31 cellular contexts compared by ENCODE assay signal in genomic region chr11:74905326-74905725, GRCh38. TPM values are rescaled to one million over a fixed set of nuclear protein-coding genes. Genes with fewer than 3 reads are reported as not detected.
DNase-seq lines count a peak whose midpoint lies in the region; ATAC-seq and TF ChIP-seq lines count a peak whose summit lies in the region.
"Had no signal": no experiment of that assay in that cellular context is flagged by ENCODE, and none has a peak within 500 bp of the region (broad histone marks: within the 10 kb centered on the region; RNA-seq: fewer than 3 reads in every experiment).

No MANE protein-coding gene starts in this region.

- H3K36me3 ChIP-seq in heart right ventricle, result peaks cover 0 to 82% (median 8%) of the 10 kb centered on the region in 9 donors

- H3K4me3 ChIP-seq in heart right ventricle, result peak overlapping the region in 2 of 10 donors; percentile 1 to 8
- H3K4me3 ChIP-seq: lower lobe of right lung, mucosa of descending colon, pancreas had no signal

- ATAC-seq in Right ventricle myocardium superior (ENCODE audit: poor library complexity), result peak; percentile 27
- ATAC-seq in activated T-helper 17 cell treated with anti-CD3 and anti-CD28 coated beads, Interleukin-2, amount 50 U/mL, for 72 hours (replicated peaks), result no peak
- ATAC-seq in heart right ventricle, result peak in 6 of 8 donors; percentile 27 to 75 (median 58)
- ATAC-seq in stimulated activated effector memory CD8-positive, alpha-beta T cell treated with anti-CD3 and anti-CD28 coated beads, Interleukin-12 subunit alpha, Interleukin-12 subunit beta, amount 100 ng/mL, for 72 hours, result no peak
- no peak for ATAC-seq in HG03280 (IDR thresholded peaks at IDR 0.05; ENCODE audit: unreplicated experiment)
- ATAC-seq in HG02798 (IDR thresholded peaks at IDR 0.05; ENCODE audit: poor library complexity, unreplicated experiment), result no peak
- ATAC-seq: lower lobe of right lung, mucosa of descending colon, pancreas, PC-3 had no signal

- DNase-seq in Right ventricle myocardium superior (no peak), cardiac septum (ENCODE audit: low spot score) (no peak), heart right ventricle (no peak), NCI-H2029 treated with DMSO at 0.1 percent for 48 hours (lab: John Stamatoyannopoulos, UW) (no peak)
- no peak for DNase-seq in stimulated activated effector memory CD8-positive, alpha-beta T cell treated with anti-CD3 and anti-CD28 coated beads, Interleukin-12 subunit alpha, Interleukin-12 subunit beta, amount 100 ng/mL, for 72 hours (ENCODE audit: low spot score in 2 of 2)
- DNase-seq: activated CD4-positive, alpha-beta T cell treated with anti-CD3 and anti-CD28 coated beads, Interleukin-2, amount 50 U/mL, for 1 hour; Caco-2; DMS79; GDM1; glutamatergic neuron; kidney; lower lobe of right lung; mucosa of descending colon; NCI-H1048; NCI-H1694 treated with DMSO at 0.1 percent for 48 hours; NCI-H2171; NCI-H510A; pancreas; PC-3; SHP77; stimulated activated CD4-positive, alpha-beta T cell treated with anti-CD3 and anti-CD28 coated beads, Interleukin-2, amount 100 ng/mL, for 48 hours; T-helper 9 cell; WERI-Rb-1 had no signal

- TF ChIP-seq CTCF in heart right ventricle (IDR thresholded peaks at IDR 0.05), result no peak

- H3K9me3 ChIP-seq in heart right ventricle, result peaks cover 0 to 24% (median 17%) of the 10 kb centered on the region in 11 donors
- H3K9me3 ChIP-seq: pancreas had no signal

- peak overlapping the region; percentile 21 for H3K27ac Mint-ChIP-seq in activated T-helper 17 cell treated with anti-CD3 and anti-CD28 coated beads, Interleukin-2, amount 50 U/mL, for 72 hours
- H3K27ac Mint-ChIP-seq in stimulated activated effector memory CD8-positive, alpha-beta T cell treated with anti-CD3 and anti-CD28 coated beads, Interleukin-12 subunit alpha, Interleukin-12 subunit beta, amount 100 ng/mL, for 72 hours, result peak overlapping the region; percentile 57
- H3K27ac Mint-ChIP-seq: activated T-helper 2 cell treated with anti-CD3 and anti-CD28 coated beads, Interferon-gamma antibody, Interleukin-2, Interleukin-4, amounts not matched to agents 10 μg/mL and 5 μg/mL and 100 μg/mL, durations not matched to agents 14 hours and 24 hours and 36 hours; type B pancreatic cell had no signal

- WGBS in heart right ventricle, 2 donors, result 36% methylated on average over 3 of the region's 3 CpGs

- no peaks in the 10 kb centered on the region for H3K27me3 Mint-ChIP-seq in activated T-helper 17 cell treated with anti-CD3 and anti-CD28 coated beads, Interleukin-2, amount 50 U/mL, for 72 hours
- H3K27me3 Mint-ChIP-seq: central memory CD8-positive, alpha-beta T cell; type B pancreatic cell had no signal

- H3K27ac ChIP-seq in heart right ventricle, result peak overlapping the region in 9 of 10 donors; percentile 1 to 77 (median 59)
- H3K27ac ChIP-seq: epithelial cell of prostate, lower lobe of right lung, pancreas, WERI-Rb-1 had no signal

- no peaks in the 10 kb centered on the region for H3K27me3 ChIP-seq in heart right ventricle
- H3K27me3 ChIP-seq: pancreas had no signal

- H3K4me1 ChIP-seq in heart right ventricle, result peaks cover 0 to 39% (median 14%) of the 10 kb centered on the region in 9 donors
- H3K4me1 ChIP-seq: Caco-2, lower lobe of right lung, pancreas had no signal

- intact Hi-C loops in Right ventricle myocardium superior (cut with DNase I) (no loop called here), cardiac septum (cut with DNase I) (no loop called here), heart right ventricle (cut with DNase I) (no loop called here)

- H3K36me3 Mint-ChIP-seq in activated T-helper 17 cell treated with anti-CD3 and anti-CD28 coated beads, Interleukin-2, amount 50 U/mL, for 72 hours (ENCODE audit: low read depth), result peaks cover 87% of the 10 kb centered on the region
- H3K36me3 Mint-ChIP-seq in stimulated activated effector memory CD8-positive, alpha-beta T cell treated with anti-CD3 and anti-CD28 coated beads, Interleukin-12 subunit alpha, Interleukin-12 subunit beta, amount 100 ng/mL, for 72 hours, result peaks cover 4% of the 10 kb centered on the region

- no peak overlapping the region for H3K4me3 Mint-ChIP-seq in activated T-helper 17 cell treated with anti-CD3 and anti-CD28 coated beads, Interleukin-2, amount 50 U/mL, for 72 hours
- H3K4me3 Mint-ChIP-seq in stimulated activated effector memory CD8-positive, alpha-beta T cell treated with anti-CD3 and anti-CD28 coated beads, Interleukin-12 subunit alpha, Interleukin-12 subunit beta, amount 100 ng/mL, for 72 hours, result no peak overlapping the region
- H3K4me3 Mint-ChIP-seq: central memory CD8-positive, alpha-beta T cell; neural crest cell; type B pancreatic cell had no signal

- peaks cover 16% of the 10 kb centered on the region for H3K9me3 Mint-ChIP-seq in activated T-helper 17 cell treated with anti-CD3 and anti-CD28 coated beads, Interleukin-2, amount 50 U/mL, for 72 hours
- peaks cover 11% of the 10 kb centered on the region for H3K9me3 Mint-ChIP-seq in stimulated activated effector memory CD8-positive, alpha-beta T cell treated with anti-CD3 and anti-CD28 coated beads, Interleukin-12 subunit alpha, Interleukin-12 subunit beta, amount 100 ng/mL, for 72 hours

- no peaks in the 10 kb centered on the region for H3K4me1 Mint-ChIP-seq in activated T-helper 17 cell treated with anti-CD3 and anti-CD28 coated beads, Interleukin-2, amount 50 U/mL, for 72 hours
- H3K4me1 Mint-ChIP-seq in stimulated activated effector memory CD8-positive, alpha-beta T cell treated with anti-CD3 and anti-CD28 coated beads, Interleukin-12 subunit alpha, Interleukin-12 subunit beta, amount 100 ng/mL, for 72 hours, result no peaks in the 10 kb centered on the region
- H3K4me1 Mint-ChIP-seq: central memory CD8-positive, alpha-beta T cell; neural crest cell had no signal

RNA-seq across cellular contexts. Expression of gene XRRA1, which starts 43.6 kb away (rescaled TPM):
- 5.3 TPM for total RNA-seq in Right ventricle myocardium superior
- 5.2 TPM for total RNA-seq in cardiac septum
- 10 to 100 TPM; 30.1 to 41.0 TPM for total RNA-seq in activated T-helper 17 cell treated with anti-CD3 and anti-CD28 coated beads, Interleukin-2, amount 50 U/mL, for 72 hours
- 10 to 100 TPM in 6 of 10 donors, 1 to 10 TPM in 4; 4.0 to 22.8 (median 11.7) TPM for total RNA-seq in heart right ventricle
- polyA plus RNA-seq in heart right ventricle, result 1 to 10 TPM; 1.8 to 4.3 TPM

RNA-seq across cellular contexts. Expression of gene SPCS2, which starts 43.7 kb away (rescaled TPM):
- 98.4 TPM for total RNA-seq in Right ventricle myocardium superior
- 86.9 TPM for total RNA-seq in cardiac septum
- 100 to 1,000 TPM; 143 to 195 TPM for total RNA-seq in activated T-helper 17 cell treated with anti-CD3 and anti-CD28 coated beads, Interleukin-2, amount 50 U/mL, for 72 hours
- 100 to 1,000 TPM in 5 of 10 donors, 10 to 100 TPM in 5; 78.4 to 128 (median 99.5) TPM for total RNA-seq in heart right ventricle
- 100 to 1,000 TPM; 116 to 143 TPM for polyA plus RNA-seq in heart right ventricle

Comparison
In these comparisons a context has a peak if more than half of its experiments do, and no peak if none do; other contexts are left out.
1. ATAC-seq: peak in Right ventricle myocardium superior (single experiment) and heart right ventricle (6 of 8); none in activated T-helper 17 cell treated with anti-CD3 and anti-CD28 coated beads, Interleukin-2, amount 50 U/mL, for 72 hours (single experiment), stimulated activated effector memory CD8-positive, alpha-beta T cell treated with anti-CD3 and anti-CD28 coated beads, Interleukin-12 subunit alpha, Interleukin-12 subunit beta, amount 100 ng/mL, for 72 hours (single experiment), HG03280 (single experiment) and HG02798 (single experiment).